1 cellular context compared by ENCODE assay signal in genomic region chr14:69259176-69259530, GRCh38.
TF ChIP-seq lines count a peak whose summit lies in the region.

No MANE protein-coding gene starts in this region.

TF ChIP-seq in SK-N-SH treated with all-trans-retinoic acid at 6 μM for 48 hours, 23 proteins besides CTCF, POLR2A, EP300 and RAD21 (continued from another document):
- TF ChIP-seq CREB5 (CRISPR knock-in tag; IDR thresholded peaks at IDR 0.05; ENCODE audit: low read depth) (no peak), ZC3H10 (CRISPR knock-in tag; IDR thresholded peaks at IDR 0.05) (no peak), TOX (CRISPR knock-in tag; IDR thresholded peaks at IDR 0.05; ENCODE audit: borderline replicate concordance) (no peak)
